Comparison of ENCODE assay signal across 23 cellular contexts in genomic region chr1:97101523-97101922, GRCh38.
A peak's percentile ranks its signal among the peaks of the same experiment; 100 is the strongest.
DNase-seq lines count a peak whose midpoint lies in the region; ATAC-seq and TF ChIP-seq lines count a peak whose summit lies in the region.
"Had no signal": no experiment of that assay in that cellular context is flagged by ENCODE, and none has a peak within 500 bp of the region (broad histone marks: within the 10 kb centered on the region; RNA-seq: fewer than 3 reads in every experiment).

No MANE protein-coding gene starts in this region.

- H3K18ac ChIP-seq in neuronal stem cell (ENCODE audit: low read length) = no peak overlapping the region

- POLR2A ChIA-PET in A673 (lab: Charles Lee; ENCODE audit: low non-redundant PET) (interaction anchor here (0.6 kb wide), 4 partner anchors 82 to 944 kb away, joined by 5 to 17 read pairs (median 6); no protein-coding TSS in a partner anchor), GM10248 (lab: Yijun Ruan, JAX) (no interaction called here)

- H3K9me3 Mint-ChIP-seq in GM23338 = peaks cover 2% of the 10 kb centered on the region; the same call in 2 of the 3 replicates

- no peak overlapping the region for H4K8ac ChIP-seq in neuronal stem cell (ENCODE audit: low read depth, low read length)

- no peak for TF ChIP-seq CTCF in A673 (conservative IDR thresholded peaks at IDR 0.05; ENCODE audit: low read depth, low read length)
- no peak for TF ChIP-seq CTCF in GM23338 (conservative IDR thresholded peaks at IDR 0.05; ENCODE audit: low read depth in 2 of 2)
- no peak for TF ChIP-seq CTCF in GM10248 (IDR thresholded peaks at IDR 0.05; ENCODE audit: control extremely low read depth, extremely low read depth, low read depth, missing control alignments)

- H3K4me1 ChIP-seq in A673 (ENCODE audit: insufficient read depth, low read length, poor library complexity, severe bottlenecking) (peaks cover 15% of the 10 kb centered on the region), GM23338 (ENCODE audit: insufficient read depth) (no peaks in the 10 kb centered on the region), neuronal stem cell (ENCODE audit: control insufficient read depth in 2 of 2, insufficient read depth in 1 of 2, low read depth in 1 of 2, low read length in 2 of 2) (peaks cover 0 to 2% of the 10 kb centered on the region in 2 donors)
- H3K4me1 ChIP-seq: BLaER1 had no signal

- CTCF ChIA-PET in A673 (lab: Charles Lee) = interaction anchor here (0.6 to 1.0 kb wide), 3 partner anchors 51 to 379 kb away, joined by 3 to 13 read pairs (median 4); no protein-coding TSS in a partner anchor
- CTCF ChIA-PET in GM10248 (lab: Yijun Ruan, JAX) = interaction anchor here (1.5 kb wide), 1 partner anchor 15 kb away, joined by 4 read pairs; no protein-coding TSS in a partner anchor

- no peak overlapping the region for H4K91ac ChIP-seq in neuronal stem cell (ENCODE audit: low read depth, low read length, poor library complexity)

- no peaks in the 10 kb centered on the region for H4K20me1 ChIP-seq in GM23338 (replicated peaks; ENCODE audit: insufficient read depth)
- H4K20me1 ChIP-seq: BLaER1 had no signal

- H3K79me2 ChIP-seq in GM23338 (replicated peaks; ENCODE audit: insufficient read depth) = no peaks in the 10 kb centered on the region

- no peak for ATAC-seq in GM23338
- ATAC-seq: GM12878 had no signal

- H3K27ac ChIP-seq in A673 (ENCODE audit: low read depth, low read length, poor library complexity, severe bottlenecking) (peak overlapping the region; percentile 52), GM23338 (ENCODE audit: low read depth) (no peak overlapping the region), neuronal stem cell (replicated peaks; ENCODE audit: low read length) (no peak overlapping the region)
- H3K27ac ChIP-seq: BLaER1 had no signal

- H3K4me3 ChIP-seq in A673 (ENCODE audit: low read depth, low read length, poor library complexity, severe bottlenecking) = peak overlapping the region; percentile 19
- no peak overlapping the region for H3K4me3 ChIP-seq in GM23338
- no peak overlapping the region for H3K4me3 ChIP-seq in neuronal stem cell (ENCODE audit: low read length in 2 of 2)
- H3K4me3 ChIP-seq: BLaER1, GM12878 had no signal

- no peak overlapping the region for H3K4me3 Mint-ChIP-seq in GM23338
- H3K4me3 Mint-ChIP-seq: CD14-positive monocyte; CD4-positive, alpha-beta memory T cell; CD4-positive, CD25-positive, alpha-beta regulatory T cell; CD8-positive, alpha-beta memory T cell had no signal

- H3K9me3 ChIP-seq in A673 (ENCODE audit: low read depth, low read length, poor library complexity, severe bottlenecking) = peaks cover 12% of the 10 kb centered on the region
- no peaks in the 10 kb centered on the region for H3K9me3 ChIP-seq in neuronal stem cell (replicated peaks in 1 of 2; ENCODE audit: control insufficient read depth in 2 of 2, insufficient read depth in 1 of 2, low read depth in 1 of 2, low read length in 2 of 2)
- H3K9me3 ChIP-seq: BE2C, BLaER1 had no signal

- no peaks in the 10 kb centered on the region; the same call in 2 of the 3 replicates for H3K36me3 Mint-ChIP-seq in GM23338 (ENCODE audit: low read depth)

- peak overlapping the region; percentile 45; the same call in 1 of the 2 replicates for H2AFZ ChIP-seq in GM23338
- H2AFZ ChIP-seq in neuronal stem cell (ENCODE audit: low read length) = peak overlapping the region; percentile 1

- H3K27me3 ChIP-seq in A673 (replicated peaks; ENCODE audit: insufficient read depth, low read depth, low read length, poor library complexity) (no peaks in the 10 kb centered on the region), GM23338 (ENCODE audit: insufficient read depth) (no peaks in the 10 kb centered on the region), neuronal stem cell (ENCODE audit: control insufficient read depth in 3 of 3, insufficient read depth in 3 of 3, low read depth in 1 of 3, low read length in 3 of 3) (no peaks in the 10 kb centered on the region)
- H3K27me3 ChIP-seq: BE2C, BLaER1 had no signal

- no peak overlapping the region for H3K23ac ChIP-seq in neuronal stem cell (ENCODE audit: low read depth, low read length, poor library complexity)

- H3K9ac ChIP-seq in neuronal stem cell (ENCODE audit: low read depth, low read length, poor library complexity) = no peak overlapping the region
- H3K9ac ChIP-seq: BLaER1 had no signal

- H2BK12ac ChIP-seq in neuronal stem cell (ENCODE audit: low read length) = no peak overlapping the region

- no TSS peak for BruUV-seq in A673 (replicated peaks; lab: Mats Ljungman, UMichigan)

- no peak overlapping the region for H3K4me2 ChIP-seq in GM23338
- H3K4me2 ChIP-seq in neuronal stem cell (ENCODE audit: insufficient read depth, low read length, poor library complexity, severe bottlenecking) = no peak overlapping the region
- H3K4me2 ChIP-seq: BLaER1 had no signal

- no peak overlapping the region for H3K27ac Mint-ChIP-seq in GM23338
- H3K27ac Mint-ChIP-seq: CD4-positive, alpha-beta memory T cell; CD4-positive, CD25-positive, alpha-beta regulatory T cell; CD8-positive, alpha-beta memory T cell had no signal

- H3K14ac ChIP-seq in neuronal stem cell (ENCODE audit: low read length) = no peak overlapping the region

- no peaks in the 10 kb centered on the region for H3K79me1 ChIP-seq in neuronal stem cell (ENCODE audit: low read depth, low read length)

- H2BK5ac ChIP-seq in neuronal stem cell (ENCODE audit: low read length) = no peak overlapping the region

- intact Hi-C loops in A673 (cut with micrococcal nuclease; ENCODE audit: unreplicated experiment) = no loop called here

- H2BK120ac ChIP-seq in neuronal stem cell (ENCODE audit: low read depth, low read length) = no peak overlapping the region

- H3K4ac ChIP-seq in neuronal stem cell (ENCODE audit: low read length) = no peak overlapping the region

- no peak overlapping the region for H2AK5ac ChIP-seq in neuronal stem cell (ENCODE audit: low read depth, low read length)

- peaks cover 11% of the 10 kb centered on the region for H3K4me1 Mint-ChIP-seq in GM23338
- H3K4me1 Mint-ChIP-seq: CD14-positive monocyte; CD4-positive, alpha-beta memory T cell; CD4-positive, CD25-positive, alpha-beta regulatory T cell; CD8-positive, alpha-beta memory T cell had no signal

- no CpG with 5 or more reads among the region's 2 CpGs for WGBS in neuronal stem cell (ENCODE audit: extremely low coverage in 2 of 2, insufficient read length in 2 of 2, insufficient replicate concordance in 1 of 2), 2 donors

- DNase-seq in A673 (ENCODE audit: low spot score) (peak; percentile 94), GM23338 (ENCODE audit: low spot score) (no peak), foreskin melanocyte (peak; percentile 9), neuronal stem cell (ENCODE audit: low spot score) (no peak), NCI-H345 (lab: John Stamatoyannopoulos, UW) (no peak), GM10248 (ENCODE audit: extremely low spot score) (no peak), Ammon's horn (ENCODE audit: low spot score) (no peak)
- DNase-seq: 8988T; AML-193; BE2C; C1 segment of cervical spinal cord; CD4-positive, alpha-beta memory T cell; CD4-positive, CD25-positive, alpha-beta regulatory T cell; CD8-positive, alpha-beta memory T cell; COR-L47; DMS 273 treated with DMSO at 0.1 percent for 48 hours; DMS153; DMS53; DMS79 treated with DMSO at 0.1 percent for 48 hours; GF-D8 had no signal

- H3F3A ChIP-seq in GM23338 (replicated peaks; ENCODE audit: low read depth) = no peaks in the 10 kb centered on the region

- H3K36me3 ChIP-seq in A673 (ENCODE audit: insufficient read depth, low read length, poor library complexity, severe bottlenecking) (no peaks in the 10 kb centered on the region), GM23338 (ENCODE audit: insufficient read depth) (no peaks in the 10 kb centered on the region), neuronal stem cell (replicated peaks in 1 of 2; ENCODE audit: control insufficient read depth in 2 of 2, insufficient read depth in 2 of 2, low read length in 2 of 2) (no peaks in the 10 kb centered on the region)
- H3K36me3 ChIP-seq: BE2C, BLaER1 had no signal

- no peak overlapping the region for H2BK15ac ChIP-seq in neuronal stem cell (ENCODE audit: low read length)

- H3K9me2 ChIP-seq in GM23338 (ENCODE audit: insufficient read depth) = no peaks in the 10 kb centered on the region

- H3K27me3 Mint-ChIP-seq in GM23338 (ENCODE audit: insufficient read depth, low read depth, poor library complexity) = no peaks in the 10 kb centered on the region
- H3K27me3 Mint-ChIP-seq: CD4-positive, alpha-beta memory T cell; CD4-positive, CD25-positive, alpha-beta regulatory T cell; CD8-positive, alpha-beta memory T cell had no signal

TF ChIP-seq in GM23338, 12 proteins besides CTCF, POLR2A, EP300 and RAD21 (continues in another document):
- TF ChIP-seq ZNF331 (CRISPR knock-in tag; IDR thresholded peaks at IDR 0.05; ENCODE audit: low read depth) = no peak
- TF ChIP-seq, protein P1, sequence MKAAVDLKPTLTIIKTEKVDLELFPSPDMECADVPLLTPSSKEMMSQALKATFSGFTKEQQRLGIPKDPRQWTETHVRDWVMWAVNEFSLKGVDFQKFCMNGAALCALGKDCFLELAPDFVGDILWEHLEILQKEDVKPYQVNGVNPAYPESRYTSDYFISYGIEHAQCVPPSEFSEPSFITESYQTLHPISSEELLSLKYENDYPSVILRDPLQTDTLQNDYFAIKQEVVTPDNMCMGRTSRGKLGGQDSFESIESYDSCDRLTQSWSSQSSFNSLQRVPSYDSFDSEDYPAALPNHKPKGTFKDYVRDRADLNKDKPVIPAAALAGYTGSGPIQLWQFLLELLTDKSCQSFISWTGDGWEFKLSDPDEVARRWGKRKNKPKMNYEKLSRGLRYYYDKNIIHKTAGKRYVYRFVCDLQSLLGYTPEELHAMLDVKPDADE (IDR thresholded peaks at IDR 0.05) = no peak
- TF ChIP-seq POLR2AphosphoS5 (IDR thresholded peaks at IDR 0.05; ENCODE audit: low read depth) = no peak
- no peak for TF ChIP-seq EZH2 (IDR thresholded peaks at IDR 0.05; ENCODE audit: low read depth, unreplicated experiment)
- no peak for TF ChIP-seq EZH2phosphoT487 (IDR thresholded peaks at IDR 0.05; ENCODE audit: unreplicated experiment)
- no peak for TF ChIP-seq STAT1 (IDR thresholded peaks at IDR 0.05; ENCODE audit: unreplicated experiment)
- TF ChIP-seq JUNB (IDR thresholded peaks at IDR 0.05; ENCODE audit: unreplicated experiment) = no peak
- TF ChIP-seq ZNF114 (CRISPR knock-in tag; IDR thresholded peaks at IDR 0.05) = no peak
- TF ChIP-seq NANOG (IDR thresholded peaks at IDR 0.05; ENCODE audit: borderline replicate concordance) = no peak

Comparison
In these comparisons a context has a peak if more than half of its experiments do, and no peak if none do; other contexts are left out.
1. DNase-seq: peak in A673 (single experiment) and foreskin melanocyte (single experiment); none in GM23338 (single experiment), neuronal stem cell (single experiment), NCI-H345 (single experiment), GM10248 (single experiment) and Ammon's horn (single experiment).